Comparison of ENCODE assay signal across 8 cellular contexts in genomic region chr14:83463500-83464098, GRCh38.
DNase-seq lines count a peak whose midpoint lies in the region; ATAC-seq and TF ChIP-seq lines count a peak whose summit lies in the region.

No MANE protein-coding gene starts in this region.

- peaks cover 13% of the 10 kb centered on the region for H3K9me3 ChIP-seq in left ventricle myocardium inferior (replicated peaks)

- H3K4me3 ChIP-seq in left ventricle myocardium inferior: no peak overlapping the region

- H3K9me3 Mint-ChIP-seq in activated T-helper 17 cell treated with anti-CD3 and anti-CD28 coated beads, Interleukin-2, amount 50 U/mL, for 72 hours: peaks cover 14% of the 10 kb centered on the region

- H3K4me3 Mint-ChIP-seq in activated T-helper 17 cell treated with anti-CD3 and anti-CD28 coated beads, Interleukin-2, amount 50 U/mL, for 72 hours: no peak overlapping the region

- no peaks in the 10 kb centered on the region for H3K4me1 ChIP-seq in left ventricle myocardium inferior

- TF ChIP-seq CTCF in GM12874 (IDR thresholded peaks at IDR 0.05; ENCODE audit: insufficient read depth, low read depth, low read length): peak; percentile 63
- peak; percentile 70 for TF ChIP-seq CTCF in VCaP (conservative IDR thresholded peaks at IDR 0.05)
- TF ChIP-seq CTCF in left ventricle myocardium inferior (IDR thresholded peaks at IDR 0.05; ENCODE audit: borderline replicate concordance): peak; percentile 81

- no peaks in the 10 kb centered on the region for H3K27me3 Mint-ChIP-seq in activated T-helper 17 cell treated with anti-CD3 and anti-CD28 coated beads, Interleukin-2, amount 50 U/mL, for 72 hours

- no peaks in the 10 kb centered on the region for H3K36me3 ChIP-seq in left ventricle myocardium inferior

- no peaks in the 10 kb centered on the region for H3K4me1 Mint-ChIP-seq in activated T-helper 17 cell treated with anti-CD3 and anti-CD28 coated beads, Interleukin-2, amount 50 U/mL, for 72 hours

- no peak for ATAC-seq in GM21390 (IDR thresholded peaks at IDR 0.05; ENCODE audit: unreplicated experiment)
- ATAC-seq in activated T-helper 17 cell treated with anti-CD3 and anti-CD28 coated beads, Interleukin-2, amount 50 U/mL, for 72 hours (replicated peaks): no peak

- H3K27ac Mint-ChIP-seq in activated T-helper 17 cell treated with anti-CD3 and anti-CD28 coated beads, Interleukin-2, amount 50 U/mL, for 72 hours: no peak overlapping the region

- no peaks in the 10 kb centered on the region for H3K27me3 ChIP-seq in left ventricle myocardium inferior (ENCODE audit: low read depth)

- intact Hi-C loops in left ventricle myocardium inferior (cut with micrococcal nuclease): loop anchor here (10.0 kb wide), 1 partner anchor 159 kb away; no protein-coding TSS in a partner anchor

- H3K36me3 Mint-ChIP-seq in activated T-helper 17 cell treated with anti-CD3 and anti-CD28 coated beads, Interleukin-2, amount 50 U/mL, for 72 hours (ENCODE audit: low read depth): no peaks in the 10 kb centered on the region

- H3K27ac ChIP-seq in VCaP (no peak overlapping the region), left ventricle myocardium inferior (replicated peaks) (no peak overlapping the region)

- DNase-seq in AG08396 (ENCODE audit: low spot score): peak; percentile 7
- DNase-seq in NCI-H1092 treated with DMSO at 0.1 percent for 48 hours (lab: John Stamatoyannopoulos, UW): peak; percentile 71
- DNase-seq in left ventricle myocardium inferior: no peak
- DNase-seq in superior temporal gyrus (ENCODE audit: extremely low spot score): peak; percentile 81
